20 cellular contexts compared by ENCODE assay signal in genomic region chr4:60799214-60799613, GRCh38.
DNase-seq lines count a peak whose midpoint lies in the region; ATAC-seq, FAIRE-seq and TF ChIP-seq lines count a peak whose summit lies in the region.
"Had no signal": no experiment of that assay in that cellular context is flagged by ENCODE, and none has a peak within 500 bp of the region (broad histone marks: within the 10 kb centered on the region; RNA-seq: fewer than 3 reads in every experiment).

No MANE protein-coding gene starts in this region.

- H2BK120ac ChIP-seq in IMR-90 (ENCODE audit: low read depth, low read length): no peak overlapping the region

- dilution Hi-C loops in IMR-90 (cut with HindIII; ENCODE audit: low sequenced_read_pairs, unreplicated experiment): no loop called here

- POLR2A ChIA-PET in A549 (lab: Yijun Ruan, JAX) (no interaction called here), IMR-90 (lab: Charles Lee; ENCODE audit: unreplicated experiment) (no interaction called here)

- no peak overlapping the region for H2AK5ac ChIP-seq in IMR-90 (ENCODE audit: low read depth, low read length)

- H3K9me2 ChIP-seq in MM.1S (replicated peaks; ENCODE audit: insufficient read depth, low read length): no peaks in the 10 kb centered on the region
- H3K9me2 ChIP-seq in hepatocyte (replicated peaks; ENCODE audit: insufficient read depth): no peaks in the 10 kb centered on the region

- H4K91ac ChIP-seq in IMR-90 (ENCODE audit: insufficient read depth, low read depth, low read length): no peak overlapping the region

- no peak overlapping the region for H2BK15ac ChIP-seq in IMR-90 (ENCODE audit: low read depth, low read length)

- no peak overlapping the region for H3K18ac ChIP-seq in IMR-90 (ENCODE audit: low read depth, low read length)

- no peak overlapping the region for H3K9ac ChIP-seq in IMR-90 (ENCODE audit: low read depth, low read length)
- H3K9ac ChIP-seq in MM.1S (ENCODE audit: low read length): no peak overlapping the region
- H3K9ac ChIP-seq: BLaER1 treated with 17β-estradiol and CSF1 and Interleukin-3, amounts not matched to agents 10 nM and 100 nM had no signal

- no peak for TF ChIP-seq POLR2A in A549 (IDR thresholded peaks at IDR 0.05; ENCODE audit: low read length)
- no peak for TF ChIP-seq POLR2A in IMR-90 (IDR thresholded peaks at IDR 0.05; ENCODE audit: low read depth, low read length)

- no peak overlapping the region for H3K4me2 ChIP-seq in A549
- H3K4me2 ChIP-seq in IMR-90 (ENCODE audit: low read depth, low read length): no peak overlapping the region
- peak overlapping the region; percentile 19; the same call in 1 of the 2 replicates for H3K4me2 ChIP-seq in MM.1S (ENCODE audit: low read depth, low read length)
- no peak overlapping the region for H3K4me2 ChIP-seq in hepatocyte
- H3K4me2 ChIP-seq: BLaER1 treated with 17β-estradiol and CSF1 and Interleukin-3, amounts not matched to agents 10 nM and 100 nM had no signal

- CTCF ChIA-PET in A549 (lab: Yijun Ruan, JAX) (no interaction called here), IMR-90 (lab: Yijun Ruan, JAX) (no interaction called here)

- H4K8ac ChIP-seq in IMR-90 (ENCODE audit: low read depth in 2 of 2, low read length in 2 of 2): no peak overlapping the region

- no peak overlapping the region for H4K5ac ChIP-seq in IMR-90 (ENCODE audit: low read depth, low read length)

- DNase-seq in A549 (ENCODE audit: low read depth in 1 of 2, low spot score in 1 of 2) (no peak), IMR-90 (no peak), MM.1S (peak; percentile 75), hepatocyte (ENCODE audit: low spot score) (no peak), NCI-H2107 (lab: John Stamatoyannopoulos, UW) (no peak)
- no peak for DNase-seq in stimulated activated CD4-positive, alpha-beta T cell treated with anti-CD3 and anti-CD28 coated beads, Interleukin-4, amount 100 ng/mL, for 24 hours
- DNase-seq: 8988T; AML-193; Caco-2; Calu3; CD4-positive, alpha-beta T cell; CD8-positive, alpha-beta T cell; DMS79 treated with DMSO at 0.1 percent for 48 hours; GF-D8 had no signal

- no peak for TF ChIP-seq RAD21 in A549 (conservative IDR thresholded peaks at IDR 0.05 in 1 of 2, IDR thresholded peaks at IDR 0.05 in 1 of 2)
- no peak for TF ChIP-seq RAD21 in IMR-90 (IDR thresholded peaks at IDR 0.05; ENCODE audit: low read length)

- H3K9me3 ChIP-seq in A549 (no peaks in the 10 kb centered on the region), IMR-90 (ENCODE audit: control insufficient read depth, insufficient read depth, low read length) (no peaks in the 10 kb centered on the region), MM.1S (replicated peaks; ENCODE audit: insufficient read depth, low read length) (no peaks in the 10 kb centered on the region), hepatocyte (ENCODE audit: low read depth) (no peaks in the 10 kb centered on the region)
- H3K9me3 ChIP-seq: BLaER1 treated with 17β-estradiol and CSF1 and Interleukin-3, amounts not matched to agents 10 nM and 100 nM; Caco-2 had no signal

- H3K79me2 ChIP-seq in MM.1S (ENCODE audit: low read length): no peaks in the 10 kb centered on the region
- H3K79me2 ChIP-seq in hepatocyte: no peaks in the 10 kb centered on the region

- no peak overlapping the region for H3K14ac ChIP-seq in IMR-90 (replicated peaks; ENCODE audit: low read depth, low read length)

- TF ChIP-seq CTCF in A549 (IDR thresholded peaks at IDR 0.05) (no peak), IMR-90 (conservative IDR thresholded peaks at IDR 0.05; ENCODE audit: low read depth, low read length) (no peak), MM.1S (IDR thresholded peaks at IDR 0.05; ENCODE audit: low read length) (no peak), hepatocyte (IDR thresholded peaks at IDR 0.05; ENCODE audit: poor library complexity) (no peak)

- H2AK9ac ChIP-seq in IMR-90 (replicated peaks; ENCODE audit: low read depth, low read length, poor library complexity): no peak overlapping the region

- no peak overlapping the region for H3K4ac ChIP-seq in IMR-90 (ENCODE audit: low read depth, low read length)

- H3K36me3 ChIP-seq in IMR-90 (ENCODE audit: control insufficient read depth, insufficient read depth, low read length): no peaks in the 10 kb centered on the region
- no peaks in the 10 kb centered on the region for H3K36me3 ChIP-seq in MM.1S (replicated peaks; ENCODE audit: insufficient read depth, low read length)
- no peaks in the 10 kb centered on the region for H3K36me3 ChIP-seq in hepatocyte (replicated peaks; ENCODE audit: insufficient read depth, low read depth)
- H3K36me3 ChIP-seq: BLaER1 treated with 17β-estradiol and CSF1 and Interleukin-3, amounts not matched to agents 10 nM and 100 nM had no signal

- no peak for FAIRE-seq in A549 (lab: Jason Lieb, UNC)
- FAIRE-seq: D721Med, G401.6, GM12891, GM19239 had no signal

- H3K79me1 ChIP-seq in IMR-90 (ENCODE audit: low read depth in 1 of 2, low read length in 2 of 2): no peaks in the 10 kb centered on the region

- H3K27ac ChIP-seq in A549 (no peak overlapping the region), IMR-90 (ENCODE audit: insufficient read depth, low read length) (no peak overlapping the region), MM.1S (ENCODE audit: low read length) (no peak overlapping the region), hepatocyte (no peak overlapping the region)
- H3K27ac ChIP-seq: BLaER1 treated with 17β-estradiol and CSF1 and Interleukin-3, amounts not matched to agents 10 nM and 100 nM; C4-2B had no signal

- no peak overlapping the region for H2AFZ ChIP-seq in IMR-90 (replicated peaks; ENCODE audit: low read length, poor library complexity)
- H2AFZ ChIP-seq in MM.1S (ENCODE audit: low read length): no peak overlapping the region
- no peak overlapping the region for H2AFZ ChIP-seq in hepatocyte

- no peak overlapping the region for H3K56ac ChIP-seq in IMR-90 (ENCODE audit: extremely low read depth, insufficient read depth, low read length)

- no peak overlapping the region for H3K23ac ChIP-seq in IMR-90 (ENCODE audit: low read depth, low read length)

- H3K9me1 ChIP-seq in IMR-90 (ENCODE audit: insufficient read depth, low read length): no peaks in the 10 kb centered on the region

- no TSS peak for BruUV-seq in IMR-90 (replicated peaks; lab: Mats Ljungman, UMichigan)

- 11% methylated on average over 4 of the region's 4 CpGs for WGBS in A549 (ENCODE audit: missing lambda C conversion rate)
- no CpG with 5 or more reads among the region's 4 CpGs for WGBS in IMR-90 (ENCODE audit: extremely low coverage in 2 of 2, insufficient read length in 1 of 2), 2 experiments
- 89% methylated on average over 4 of the region's 4 CpGs for WGBS in hepatocyte (ENCODE audit: low lambda C conversion rate, missing lambda C conversion rate)

- H3F3A ChIP-seq in MM.1S (ENCODE audit: insufficient read depth, low read length): no peaks in the 10 kb centered on the region

- H2BK20ac ChIP-seq in IMR-90 (ENCODE audit: low read depth, low read length): no peak overlapping the region

- intact Hi-C loops in IMR-90 (cut with micrococcal nuclease): no loop called here

- no peak for TF ChIP-seq EP300 in A549 (IDR thresholded peaks at IDR 0.05)

- H2BK5ac ChIP-seq in IMR-90 (ENCODE audit: low read depth, low read length, poor library complexity, severe bottlenecking): no peak overlapping the region

- H4K20me1 ChIP-seq in IMR-90 (ENCODE audit: insufficient read depth, low read length) (no peaks in the 10 kb centered on the region), MM.1S (ENCODE audit: insufficient read depth, low read length) (no peaks in the 10 kb centered on the region), hepatocyte (ENCODE audit: insufficient read depth, poor library complexity, severe bottlenecking) (no peaks in the 10 kb centered on the region)
- H4K20me1 ChIP-seq: BLaER1 treated with 17β-estradiol and CSF1 and Interleukin-3, amounts not matched to agents 10 nM and 100 nM had no signal

- no peak for ATAC-seq in A549
- ATAC-seq in IMR-90 (ENCODE audit: low read depth): no peak
- ATAC-seq: CD8-positive, alpha-beta T cell had no signal

- H3K27me3 ChIP-seq in IMR-90 (ENCODE audit: control insufficient read depth, insufficient read depth, low read length) (no peaks in the 10 kb centered on the region), MM.1S (replicated peaks; ENCODE audit: insufficient read depth, low read length) (no peaks in the 10 kb centered on the region), hepatocyte (no peaks in the 10 kb centered on the region)
- H3K27me3 ChIP-seq: BLaER1 treated with 17β-estradiol and CSF1 and Interleukin-3, amounts not matched to agents 10 nM and 100 nM had no signal

- no peak overlapping the region for H3K4me3 ChIP-seq in A549
- H3K4me3 ChIP-seq in IMR-90 (ENCODE audit: insufficient read depth, low read depth, low read length): no peak overlapping the region
- H3K4me3 ChIP-seq in MM.1S (ENCODE audit: low read length): no peak overlapping the region
- H3K4me3 ChIP-seq in hepatocyte: no peak overlapping the region
- H3K4me3 ChIP-seq: BLaER1 treated with 17β-estradiol and CSF1 and Interleukin-3, amounts not matched to agents 10 nM and 100 nM had no signal

- in situ Hi-C loops in IMR-90 (cut with MboI; ENCODE audit: low sequenced_read_pairs): no loop called here

- H3K4me1 ChIP-seq in A549: no peaks in the 10 kb centered on the region
- H3K4me1 ChIP-seq in IMR-90 (ENCODE audit: control insufficient read depth, insufficient read depth, low read length): no peaks in the 10 kb centered on the region
- peaks cover 10% of the 10 kb centered on the region; the same call in 1 of the 2 replicates for H3K4me1 ChIP-seq in MM.1S (ENCODE audit: low read length)
- H3K4me1 ChIP-seq in hepatocyte (ENCODE audit: insufficient read depth): no peaks in the 10 kb centered on the region
- H3K4me1 ChIP-seq: BLaER1 treated with 17β-estradiol and CSF1 and Interleukin-3, amounts not matched to agents 10 nM and 100 nM; Caco-2 had no signal

TF ChIP-seq in A549, 52 proteins besides CTCF, POLR2A, EP300 and RAD21:
- TF ChIP-seq TP53 (CRISPR knock-in tag; IDR thresholded peaks at IDR 0.05): no peak
- no peak for TF ChIP-seq RFX5 (IDR thresholded peaks at IDR 0.05)
- TF ChIP-seq MAFK (IDR thresholded peaks at IDR 0.05; ENCODE audit: partially characterized antibody): peak; percentile 15
- no peak for TF ChIP-seq PHF8 (IDR thresholded peaks at IDR 0.05; ENCODE audit: borderline replicate concordance, low read depth)
- TF ChIP-seq CHD2 (IDR thresholded peaks at IDR 0.05; ENCODE audit: low read length, partially characterized antibody): no peak
- no peak for TF ChIP-seq NPAS2 (CRISPR knock-in tag; IDR thresholded peaks at IDR 0.05; ENCODE audit: borderline replicate concordance)

TF ChIP-seq in IMR-90, 13 proteins besides CTCF, POLR2A, EP300 and RAD21 (continues in another document):
- TF ChIP-seq CHD1 (IDR thresholded peaks at IDR 0.05; ENCODE audit: low read depth, low read length): no peak
- TF ChIP-seq, protein P1, sequence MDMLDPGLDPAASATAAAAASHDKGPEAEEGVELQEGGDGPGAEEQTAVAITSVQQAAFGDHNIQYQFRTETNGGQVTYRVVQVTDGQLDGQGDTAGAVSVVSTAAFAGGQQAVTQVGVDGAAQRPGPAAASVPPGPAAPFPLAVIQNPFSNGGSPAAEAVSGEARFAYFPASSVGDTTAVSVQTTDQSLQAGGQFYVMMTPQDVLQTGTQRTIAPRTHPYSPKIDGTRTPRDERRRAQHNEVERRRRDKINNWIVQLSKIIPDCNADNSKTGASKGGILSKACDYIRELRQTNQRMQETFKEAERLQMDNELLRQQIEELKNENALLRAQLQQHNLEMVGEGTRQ (IDR thresholded peaks at IDR 0.05; ENCODE audit: low read depth, low read length): no peak
- peak; percentile 78 for TF ChIP-seq MAFK (IDR thresholded peaks at IDR 0.05; ENCODE audit: low read depth, low read length)
